In the genomic region with DNA sequence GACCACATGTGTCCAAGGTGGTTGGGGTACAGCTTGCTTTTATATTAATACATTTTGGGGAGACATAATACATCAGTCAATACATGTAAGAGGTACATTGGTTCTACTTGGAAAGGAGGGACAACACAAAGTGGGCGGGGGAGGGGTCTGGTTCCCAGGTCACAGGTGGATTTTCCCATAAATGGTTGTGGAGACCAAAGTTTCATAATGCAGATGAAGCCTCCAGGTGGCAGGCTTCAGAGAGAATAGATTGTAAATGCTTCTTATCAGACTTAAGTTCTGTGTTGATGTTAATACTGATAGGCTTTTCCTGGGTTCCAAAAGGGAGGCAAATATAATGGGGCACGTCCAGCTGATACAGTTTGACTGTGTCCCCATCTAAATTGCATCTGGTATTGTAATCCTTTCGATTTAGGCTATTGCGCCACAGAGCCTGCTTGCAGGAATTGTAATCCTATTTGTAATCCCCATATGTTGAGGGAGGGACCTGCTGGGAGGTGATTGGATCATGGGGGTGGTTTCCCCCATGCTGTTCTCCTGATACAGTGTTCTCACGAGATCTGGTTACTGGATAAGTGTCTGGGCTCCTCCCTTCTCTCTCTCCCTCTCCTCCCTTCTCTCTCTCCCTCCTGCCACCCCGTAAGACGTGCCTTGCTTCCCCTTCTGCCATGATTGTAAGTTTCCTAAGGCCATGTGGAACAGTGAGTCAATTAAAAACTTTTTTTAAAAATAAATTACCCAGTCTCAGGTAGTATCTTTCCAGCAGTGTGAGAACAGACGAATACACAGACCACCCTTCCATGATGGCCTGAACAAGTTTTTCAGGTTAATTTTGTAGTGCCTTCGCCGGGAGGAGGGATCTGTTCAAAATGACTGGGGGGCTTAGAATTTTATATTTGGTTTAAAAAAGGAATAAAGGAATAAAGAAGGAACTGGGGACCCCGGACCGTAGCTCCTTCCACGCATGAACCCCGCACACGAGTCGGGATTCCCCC, we compare ENCODE assay signal across 8 cellular contexts. TPM values are rescaled to one million over a fixed set of nuclear protein-coding genes. Genes with fewer than 3 reads are reported as not detected.
DNase-seq lines count a peak whose midpoint lies in the region; ATAC-seq and TF ChIP-seq lines count a peak whose summit lies in the region.

No MANE protein-coding gene starts in this region.

- peak in 1 of 2 donors; percentile 27 for ATAC-seq in lower lobe of right lung

- H3K27me3 ChIP-seq in breast epithelium (no peaks in the 10 kb centered on the region), lower lobe of right lung (ENCODE audit: low read depth) (no peaks in the 10 kb centered on the region), vagina (no peaks in the 10 kb centered on the region)

- peak overlapping the region; percentile 71 for H3K27ac ChIP-seq in 22Rv1
- peak overlapping the region; percentile 79 to 84 for H3K27ac ChIP-seq in breast epithelium
- H3K27ac ChIP-seq in lower lobe of right lung: peak overlapping the region; percentile 51
- H3K27ac ChIP-seq in vagina: peak overlapping the region; percentile 72

- peaks cover 0 to 7% of the 10 kb centered on the region in 2 donors for H3K4me1 ChIP-seq in breast epithelium
- peaks cover 17% of the 10 kb centered on the region for H3K4me1 ChIP-seq in lower lobe of right lung
- H3K4me1 ChIP-seq in vagina: peaks cover 10% of the 10 kb centered on the region

- peak overlapping the region; percentile 72 to 86 (median 79) for H3K4me3 ChIP-seq in breast epithelium
- H3K4me3 ChIP-seq in lower lobe of right lung: peak overlapping the region; percentile 72
- H3K4me3 ChIP-seq in vagina: peak overlapping the region; percentile 75 to 80

- intact Hi-C loops in breast epithelium (cut with DNase I; ENCODE audit: low total_unique reads): no loop called here
- intact Hi-C loops in lower lobe of right lung (cut with DNase I): no loop called here
- intact Hi-C loops in vagina (cut with DNase I): no loop called here

- H3K9me3 ChIP-seq in breast epithelium (no peaks in the 10 kb centered on the region), lower lobe of right lung (no peaks in the 10 kb centered on the region), vagina (no peaks in the 10 kb centered on the region)

- TF ChIP-seq POLR2A in breast epithelium (IDR thresholded peaks at IDR 0.05) (no peak), vagina (IDR thresholded peaks at IDR 0.05) (no peak)

- TF ChIP-seq CTCF in 22Rv1 (IDR thresholded peaks at IDR 0.05) (peak; percentile 33; the same call in 1 of the 2 replicates), breast epithelium (IDR thresholded peaks at IDR 0.05) (no peak), lower lobe of right lung (IDR thresholded peaks at IDR 0.05) (no peak), vagina (IDR thresholded peaks at IDR 0.05) (no peak)

- DNase-seq in GF-D8 (lab: John Stamatoyannopoulos, UW): peak; percentile 61
- peak; percentile 80 for DNase-seq in NCI-H748 (lab: John Stamatoyannopoulos, UW; ENCODE audit: unreplicated experiment)
- DNase-seq in breast epithelium (ENCODE audit: low spot score in 2 of 2): no peak
- DNase-seq in lower lobe of right lung: no peak
- DNase-seq in vagina (ENCODE audit: extremely low spot score in 2 of 2): no peak
- no peak for DNase-seq in amygdala (lab: John Stamatoyannopoulos, UW)
- DNase-seq in stimulated activated CD4-positive, alpha-beta T cell treated with anti-CD3 and anti-CD28 coated beads, Interleukin-12 subunit alpha, Interleukin-12 subunit beta, amount 100 ng/mL, for 4 hours: no peak

- H3K36me3 ChIP-seq in breast epithelium (no peaks in the 10 kb centered on the region), lower lobe of right lung (no peaks in the 10 kb centered on the region), vagina (no peaks in the 10 kb centered on the region)

RNA-seq across cellular contexts. Expression of a gene that starts 44.9 kb away (rescaled TPM):
- 10 to 100 TPM; 10.4 to 20.9 (median 13.1) TPM for total RNA-seq in breast epithelium
- total RNA-seq in lower lobe of right lung: 5.6 TPM
- total RNA-seq in vagina: 14.2 TPM

Comparison
In these comparisons a context has a peak if more than half of its experiments do, and no peak if none do; other contexts are left out.
1. DNase-seq: peak in GF-D8 (single experiment) and NCI-H748 (single experiment); none in breast epithelium (0 of 2), lower lobe of right lung (single experiment), vagina (0 of 2), amygdala (0 of 56) and stimulated activated CD4-positive, alpha-beta T cell treated with anti-CD3 and anti-CD28 coated beads, Interleukin-12 subunit alpha, Interleukin-12 subunit beta, amount 100 ng/mL, for 4 hours (single experiment).
2. Peak in every context shown above with its lines, with median percentiles within 50 percentile points of each other: H3K27ac ChIP-seq and H3K4me3 ChIP-seq.